In genomic region chr4:158671665-158671914, GRCh38 we compare ENCODE assay signal across 8 cellular contexts. TPM values are rescaled to one million over a fixed set of nuclear protein-coding genes. Genes with fewer than 3 reads are reported as not detected.
DNase-seq lines count a peak whose midpoint lies in the region; ATAC-seq and TF ChIP-seq lines count a peak whose summit lies in the region.

Gene C4orf46, minus strand, starts transcription at chr4:158671887. Its CDS starts 86 bp downstream, at chr4:158671801.

- peak within 1 kb of the TSS; percentile 97 for H3K4me2 ChIP-seq in fibroblast of lung (ENCODE audit: extremely low read depth, insufficient read depth, low read length)

- H3K9ac ChIP-seq in fibroblast of lung (ENCODE audit: insufficient read depth, low read length) = peak within 1 kb of the TSS; percentile 96

- peaks cover 3% of the 10 kb centered on the region for H3K4me1 ChIP-seq in RWPE2 (ENCODE audit: insufficient read depth, poor library complexity, severe bottlenecking)
- H3K4me1 ChIP-seq in fibroblast of lung (ENCODE audit: control insufficient read depth, extremely low read depth, insufficient read depth, low read length) = no peaks in the 10 kb centered on the region
- H3K4me1 ChIP-seq in prostate gland (replicated peaks) = no peaks in the 10 kb centered on the region

- H3K27ac ChIP-seq in RWPE2 (ENCODE audit: poor library complexity, severe bottlenecking) = peak within 1 kb of the TSS; percentile 63
- peak within 1 kb of the TSS; percentile 92 for H3K27ac ChIP-seq in fibroblast of lung (ENCODE audit: insufficient read depth, low read length)
- H3K27ac ChIP-seq in prostate gland = peak within 1 kb of the TSS; percentile 90 to 95

- peaks cover 35% of the 10 kb centered on the region for H3K79me2 ChIP-seq in fibroblast of lung (ENCODE audit: control insufficient read depth, insufficient read depth, low read length)

- no peak for TF ChIP-seq POLR2A in prostate gland (IDR thresholded peaks at IDR 0.05)

- peak within 1 kb of the TSS; percentile 99 for H2AFZ ChIP-seq in fibroblast of lung (ENCODE audit: low read length)

- H3K36me3 ChIP-seq in RWPE2 (ENCODE audit: low read depth) = peaks cover 18% of the 10 kb centered on the region
- no peaks in the 10 kb centered on the region for H3K36me3 ChIP-seq in fibroblast of lung (ENCODE audit: control insufficient read depth, insufficient read depth, low read length)
- no peaks in the 10 kb centered on the region for H3K36me3 ChIP-seq in prostate gland

- TF ChIP-seq CTCF in GM12864 (IDR thresholded peaks at IDR 0.05; ENCODE audit: low read depth, low read length, missing control alignments) (no peak), RWPE2 (IDR thresholded peaks at IDR 0.05; ENCODE audit: poor library complexity, severe bottlenecking) (no peak), fibroblast of lung (conservative IDR thresholded peaks at IDR 0.05 in 1 of 2, IDR thresholded peaks at IDR 0.05 in 1 of 2; ENCODE audit: low read depth in 1 of 2, low read length in 2 of 2) (no peak), prostate gland (IDR thresholded peaks at IDR 0.05) (no peak)

- DNase-seq in GM12864 (ENCODE audit: low read depth) = no peak
- DNase-seq in RWPE2 (ENCODE audit: low spot score) = no peak
- DNase-seq in fibroblast of lung (ENCODE audit: low read depth in 2 of 2) = no peak
- no peak for DNase-seq in prostate gland (ENCODE audit: low spot score)
- no peak for DNase-seq in GM19240 (ENCODE audit: insufficient read length, low spot score)
- DNase-seq in COR-L47 (lab: John Stamatoyannopoulos, UW) = no peak

- intact Hi-C loops in prostate gland (cut with DNase I) = loop anchor here (5.0 kb wide), 1 partner anchor 51 kb away; the partner anchor contains the start of gene PPID

- H3K9me3 ChIP-seq in RWPE2 (ENCODE audit: severe bottlenecking) (no peaks in the 10 kb centered on the region), fibroblast of lung (ENCODE audit: control insufficient read depth, insufficient read depth, low read depth, low read length) (no peaks in the 10 kb centered on the region), prostate gland (no peaks in the 10 kb centered on the region)

- WGBS in prostate gland = 0% methylated on average over 12 of the region's 20 CpGs

- no peaks in the 10 kb centered on the region for H3K27me3 ChIP-seq in RWPE2 (ENCODE audit: insufficient read depth, poor library complexity, severe bottlenecking)
- H3K27me3 ChIP-seq in fibroblast of lung (ENCODE audit: control insufficient read depth, insufficient read depth, low read length) = no peaks in the 10 kb centered on the region
- no peaks in the 10 kb centered on the region for H3K27me3 ChIP-seq in prostate gland (replicated peaks; ENCODE audit: insufficient read depth)

- H3K4me3 ChIP-seq in GM12864 (ENCODE audit: low read depth, low read length) (peak within 1 kb of the TSS; percentile 77), RWPE2 (ENCODE audit: severe bottlenecking) (peak within 1 kb of the TSS; percentile 80), fibroblast of lung (replicated peaks in 1 of 4; ENCODE audit: control extremely low read depth in 1 of 4, insufficient read depth in 1 of 4, low read depth in 3 of 4, low read length in 4 of 4) (peak within 1 kb of the TSS; percentile 79 to 98 (median 94)), prostate gland (peak within 1 kb of the TSS; percentile 55 to 72)

- H4K20me1 ChIP-seq in fibroblast of lung (ENCODE audit: control insufficient read depth, extremely low read depth, insufficient read depth, low read length) = no peaks in the 10 kb centered on the region

- no peak for ATAC-seq in RWPE2 (ENCODE audit: low read depth)
- no peak for ATAC-seq in GM19395 (IDR thresholded peaks at IDR 0.05; ENCODE audit: unreplicated experiment)
- ATAC-seq in HG03039 (IDR thresholded peaks at IDR 0.05; ENCODE audit: unreplicated experiment) = no peak

RNA-seq across cellular contexts. Expression of gene C4orf46, which starts in this region (rescaled TPM):
- total RNA-seq in fibroblast of lung = 7.2 and 11.2 TPM in 2 replicates
- polyA plus RNA-seq in fibroblast of lung = 11.8 and 18.7 TPM in 2 replicates
- polyA plus RNA-seq in fibroblast of lung (2012) = 7.8 and 13.0 TPM in 2 replicates
- 12.2 and 22.9 TPM in 2 replicates for polyA minus RNA-seq in fibroblast of lung (ENCODE audit: low replicate concordance)
- 1 to 10 TPM; 4.3 to 8.1 TPM for total RNA-seq in prostate gland
